Comparison of ENCODE assay signal across 16 cellular contexts in the genomic region with DNA sequence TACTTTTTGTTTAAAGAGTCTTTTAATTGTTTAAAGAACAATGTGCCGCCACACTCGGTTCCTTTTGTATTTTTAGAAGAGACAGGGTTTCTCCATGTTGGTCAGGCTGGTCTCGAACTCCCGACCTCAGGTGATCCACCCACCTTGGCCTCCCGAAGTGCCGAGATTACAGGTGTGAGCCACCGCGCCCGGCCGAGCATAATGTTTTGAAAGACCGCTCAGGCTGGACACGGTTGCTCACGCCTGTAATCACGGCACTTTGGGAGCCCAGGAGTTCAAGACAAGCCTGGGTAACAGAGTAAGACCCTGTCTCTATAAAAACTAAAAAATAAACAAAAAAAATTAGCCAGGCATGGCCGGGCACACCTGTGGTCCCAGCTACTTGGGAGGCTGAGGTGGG. TPM values are rescaled to one million over a fixed set of nuclear protein-coding genes. Genes with fewer than 3 reads are reported as not detected.
A peak's percentile ranks its signal among the peaks of the same experiment; 100 is the strongest.
DNase-seq lines count a peak whose midpoint lies in the region; ATAC-seq and TF ChIP-seq lines count a peak whose summit lies in the region.
"Had no signal": no experiment of that assay in that cellular context is flagged by ENCODE, and none has a peak within 500 bp of the region (broad histone marks: within the 10 kb centered on the region; RNA-seq: fewer than 3 reads in every experiment).

No MANE protein-coding gene starts in this region.

- H3K27ac Mint-ChIP-seq in activated T-cell treated with anti-CD3 and anti-CD28 coated beads, Interleukin-2, amount 50 U/mL, for 24 hours: peak overlapping the region; percentile 76
- H3K27ac Mint-ChIP-seq in chondrocyte (ENCODE audit: unreplicated experiment) (no peak overlapping the region), type B pancreatic cell (peak overlapping the region; percentile 84)
- H3K27ac Mint-ChIP-seq: HFFc6 had no signal

- DNase-seq in activated T-cell treated with anti-CD3 and anti-CD28 coated beads, Interleukin-2, amount 50 U/mL, for 24 hours: no peak
- DNase-seq in activated T-cell treated with anti-CD3 and anti-CD28 coated beads, Interleukin-2, amount 50 U/mL, for 4 hours: no peak
- DNase-seq in chondrocyte (ENCODE audit: low spot score) (peak; percentile 41), posterior vena cava (ENCODE audit: low spot score) (peak; percentile 72), type B pancreatic cell (ENCODE audit: extremely low spot score, unreplicated experiment) (no peak), NCI-H2196 (lab: John Stamatoyannopoulos, UW; ENCODE audit: unreplicated experiment) (no peak)
- no peak for DNase-seq in stimulated activated CD4-positive, alpha-beta T cell treated with anti-CD3 and anti-CD28 coated beads, Interleukin-4, amount 100 ng/mL, for 24 hours
- DNase-seq: 8988T; CD4-positive, alpha-beta memory T cell; DMS79 treated with DMSO at 0.1 percent for 48 hours; GF-D8; GOT3; H7; HFFc6 had no signal

- H3K4me1 Mint-ChIP-seq in activated T-cell treated with anti-CD3 and anti-CD28 coated beads, Interleukin-2, amount 50 U/mL, for 24 hours (ENCODE audit: low read depth): peaks cover 5% of the 10 kb centered on the region
- H3K4me1 Mint-ChIP-seq in activated T-cell treated with anti-CD3 and anti-CD28 coated beads, Interleukin-2, amount 50 U/mL, for 4 hours (ENCODE audit: low read depth): peaks cover 6% of the 10 kb centered on the region
- H3K4me1 Mint-ChIP-seq in chondrocyte (ENCODE audit: low read depth): no peaks in the 10 kb centered on the region
- peaks cover 8% of the 10 kb centered on the region for H3K4me1 Mint-ChIP-seq in type B pancreatic cell (ENCODE audit: unreplicated experiment)

- intact Hi-C loops in posterior vena cava (cut with DNase I): loop anchor here in 1 of 2 donors (5.0 kb wide), 1 partner anchor 612 kb away; no protein-coding TSS in a partner anchor

- no peak for ATAC-seq in activated T-cell treated with anti-CD3 and anti-CD28 coated beads, Interleukin-2, amount 50 U/mL, for 4 hours
- ATAC-seq: HCT116 had no signal

- H3K9me3 Mint-ChIP-seq in activated T-cell treated with anti-CD3 and anti-CD28 coated beads, Interleukin-2, amount 50 U/mL, for 24 hours: no peaks in the 10 kb centered on the region
- H3K9me3 Mint-ChIP-seq in activated T-cell treated with anti-CD3 and anti-CD28 coated beads, Interleukin-2, amount 50 U/mL, for 4 hours: no peaks in the 10 kb centered on the region
- H3K9me3 Mint-ChIP-seq in chondrocyte (ENCODE audit: low read depth) (peaks cover 8% of the 10 kb centered on the region), type B pancreatic cell (peaks cover 12% of the 10 kb centered on the region)
- H3K9me3 Mint-ChIP-seq: HFFc6 had no signal

- TF ChIP-seq CTCF in chondrocyte (IDR thresholded peaks at IDR 0.05) (no peak), type B pancreatic cell (conservative IDR thresholded peaks at IDR 0.05) (no peak)

- no peak overlapping the region for H3K4me3 Mint-ChIP-seq in activated T-cell treated with anti-CD3 and anti-CD28 coated beads, Interleukin-2, amount 50 U/mL, for 24 hours
- H3K4me3 Mint-ChIP-seq in activated T-cell treated with anti-CD3 and anti-CD28 coated beads, Interleukin-2, amount 50 U/mL, for 4 hours: no peak overlapping the region
- no peak overlapping the region for H3K4me3 Mint-ChIP-seq in chondrocyte (ENCODE audit: unreplicated experiment)
- H3K4me3 Mint-ChIP-seq in type B pancreatic cell: no peak overlapping the region
- H3K4me3 Mint-ChIP-seq: CD14-positive monocyte; CD4-positive, alpha-beta memory T cell; HFFc6 had no signal

- no peaks in the 10 kb centered on the region for H3K27me3 Mint-ChIP-seq in activated T-cell treated with anti-CD3 and anti-CD28 coated beads, Interleukin-2, amount 50 U/mL, for 24 hours
- H3K27me3 Mint-ChIP-seq in activated T-cell treated with anti-CD3 and anti-CD28 coated beads, Interleukin-2, amount 50 U/mL, for 4 hours (ENCODE audit: low read depth): no peaks in the 10 kb centered on the region
- H3K27me3 Mint-ChIP-seq in chondrocyte (ENCODE audit: low read depth): no peaks in the 10 kb centered on the region
- H3K27me3 Mint-ChIP-seq in type B pancreatic cell: no peaks in the 10 kb centered on the region
- H3K27me3 Mint-ChIP-seq: CD4-positive, alpha-beta memory T cell had no signal

- peaks cover 98% of the 10 kb centered on the region for H3K36me3 Mint-ChIP-seq in activated T-cell treated with anti-CD3 and anti-CD28 coated beads, Interleukin-2, amount 50 U/mL, for 24 hours (ENCODE audit: low read depth)
- H3K36me3 Mint-ChIP-seq in activated T-cell treated with anti-CD3 and anti-CD28 coated beads, Interleukin-2, amount 50 U/mL, for 4 hours (ENCODE audit: insufficient read depth): peaks cover 75% of the 10 kb centered on the region
- H3K36me3 Mint-ChIP-seq in chondrocyte (ENCODE audit: low read depth): peaks cover 60% of the 10 kb centered on the region
- peaks cover 41% of the 10 kb centered on the region for H3K36me3 Mint-ChIP-seq in type B pancreatic cell

RNA-seq across cellular contexts. Expression of gene RNF213, which starts 59.8 kb away (rescaled TPM):
- total RNA-seq in activated T-cell treated with anti-CD3 and anti-CD28 coated beads, Interleukin-2, amount 50 U/mL, for 4 hours: 100 to 1,000 TPM; 205 to 289 (median 262) TPM
- total RNA-seq in chondrocyte (72.5 to 104 TPM (median 73.2 TPM) in 3 replicates), posterior vena cava (10 to 100 TPM; 98.8 to 99.3 TPM), type B pancreatic cell (ENCODE audit: low replicate concordance) (47.3 and 57.0 TPM in 2 replicates)

Comparison
In these comparisons a context has a peak if more than half of its experiments do, and no peak if none do; other contexts are left out.
1. DNase-seq: peak in chondrocyte (single experiment) and posterior vena cava (single experiment); none in activated T-cell treated with anti-CD3 and anti-CD28 coated beads, Interleukin-2, amount 50 U/mL, for 24 hours (single experiment), activated T-cell treated with anti-CD3 and anti-CD28 coated beads, Interleukin-2, amount 50 U/mL, for 4 hours (single experiment), type B pancreatic cell (single experiment), stimulated activated CD4-positive, alpha-beta T cell treated with anti-CD3 and anti-CD28 coated beads, Interleukin-4, amount 100 ng/mL, for 24 hours (single experiment) and NCI-H2196 (single experiment).